ENCODE assay signal across 21 cellular contexts in the genomic region with DNA sequence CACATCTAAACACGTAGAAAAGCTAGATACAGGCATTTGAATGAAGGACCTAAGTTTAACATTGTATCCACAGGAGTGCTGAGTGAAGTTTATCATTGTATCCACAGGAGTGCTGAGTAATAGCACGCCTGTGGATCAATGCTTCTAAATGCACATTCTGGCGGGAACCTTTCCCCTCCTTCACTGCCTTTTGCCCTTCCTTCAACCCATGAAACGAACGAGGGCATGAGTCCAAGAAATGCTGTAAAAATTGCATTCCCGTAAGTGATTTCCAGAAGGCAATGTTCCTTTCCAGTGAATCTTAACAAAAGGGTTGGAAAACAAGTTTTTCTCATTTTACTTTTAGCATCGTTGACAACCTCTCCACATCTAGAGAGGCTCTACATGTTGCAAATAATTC.
A peak's percentile ranks its signal among the peaks of the same experiment; 100 is the strongest.
DNase-seq lines count a peak whose midpoint lies in the region; ATAC-seq and TF ChIP-seq lines count a peak whose summit lies in the region.
"Had no signal": no experiment of that assay in that cellular context is flagged by ENCODE, and none has a peak within 500 bp of the region (broad histone marks: within the 10 kb centered on the region; RNA-seq: fewer than 3 reads in every experiment).

No MANE protein-coding gene starts in this region.

- POLR2A ChIA-PET in CD8-positive, alpha-beta T cell (lab: Charles Lee): no interaction called here

- H3K27me3 Mint-ChIP-seq in CD8-positive, alpha-beta T cell (ENCODE audit: low read depth): no peaks in the 10 kb centered on the region

- H3K4me3 ChIP-seq in CD8-positive, alpha-beta T cell (ENCODE audit: low read depth, low read length): no peak overlapping the region
- H3K4me3 ChIP-seq in GM23248 (no peak overlapping the region), iPS-15b (ENCODE audit: low read depth, low read length) (no peak overlapping the region)
- H3K4me3 ChIP-seq: BLaER1 treated with 17β-estradiol and CSF1 and Interleukin-3, amounts not matched to agents 10 nM and 100 nM; K562 had no signal

- H3F3A ChIP-seq in GM23248 (ENCODE audit: insufficient read depth): no peaks in the 10 kb centered on the region

- H3K9me3 Mint-ChIP-seq in CD8-positive, alpha-beta T cell: no peaks in the 10 kb centered on the region

- peak overlapping the region; percentile 45 for H3K27ac Mint-ChIP-seq in CD8-positive, alpha-beta T cell

- no peaks in the 10 kb centered on the region for H3K9me2 ChIP-seq in GM23248 (ENCODE audit: insufficient read depth)

- no peak for TF ChIP-seq CTCF in CD8-positive, alpha-beta T cell (IDR thresholded peaks at IDR 0.05)

- H3K9ac ChIP-seq in GM23248: no peak overlapping the region
- H3K9ac ChIP-seq in iPS-15b (ENCODE audit: low read depth, low read length): peak overlapping the region; percentile 24
- H3K9ac ChIP-seq: BLaER1 treated with 17β-estradiol and CSF1 and Interleukin-3, amounts not matched to agents 10 nM and 100 nM had no signal

- CTCF ChIA-PET in CD8-positive, alpha-beta T cell (lab: Charles Lee): interaction anchor here (1.0 kb wide), 1 partner anchor 10 kb away, joined by 3 read pairs; no protein-coding TSS in a partner anchor

- DNase-seq in CD8-positive, alpha-beta T cell: no peak
- DNase-seq in GM23248 (peak; percentile 4), brain pericyte (ENCODE audit: low read depth, low spot score) (peak; percentile 21), COR-L47 (lab: John Stamatoyannopoulos, UW) (no peak), NCI-H345 treated with DMSO at 0.1 percent for 48 hours (lab: John Stamatoyannopoulos, UW; ENCODE audit: unreplicated experiment) (no peak)
- no peak for DNase-seq in activated naive CD4-positive, alpha-beta T cell treated with Interleukin-2 at 50 U/mL for 16 hours
- DNase-seq: DND-41, GDM1, GOT3, NCI-H1105, NCI-H226, NCI-H524 treated with DMSO at 0.1 percent for 48 hours, PC-3, RPMI8226, SHP77 treated with DMSO at 0.1 percent for 48 hours had no signal

- peaks cover 22% of the 10 kb centered on the region for H3K36me3 Mint-ChIP-seq in CD8-positive, alpha-beta T cell

- no peaks in the 10 kb centered on the region for H3K79me2 ChIP-seq in GM23248 (ENCODE audit: insufficient read depth)

- no peak overlapping the region for H2AFZ ChIP-seq in GM23248

- no peaks in the 10 kb centered on the region for H4K20me1 ChIP-seq in GM23248 (ENCODE audit: insufficient read depth)
- H4K20me1 ChIP-seq: BLaER1 treated with 17β-estradiol and CSF1 and Interleukin-3, amounts not matched to agents 10 nM and 100 nM had no signal

- no peak for ATAC-seq in CD8-positive, alpha-beta T cell
- ATAC-seq in HG03108 (IDR thresholded peaks at IDR 0.05; ENCODE audit: unreplicated experiment): no peak
- ATAC-seq: HCT116, K562, PC-3, SK-N-SH treated with all-trans-retinoic acid at 6 μM for 48 hours had no signal

- H3K27ac ChIP-seq in CD8-positive, alpha-beta T cell (ENCODE audit: low read depth, low read length): no peak overlapping the region
- no peak overlapping the region for H3K27ac ChIP-seq in GM23248
- H3K27ac ChIP-seq: BLaER1 treated with 17β-estradiol and CSF1 and Interleukin-3, amounts not matched to agents 10 nM and 100 nM had no signal

- H3K9me3 ChIP-seq in CD8-positive, alpha-beta T cell (ENCODE audit: low read length): no peaks in the 10 kb centered on the region
- H3K9me3 ChIP-seq in GM23248 (ENCODE audit: low read depth) (no peaks in the 10 kb centered on the region), iPS-15b (ENCODE audit: control insufficient read depth, insufficient read depth, low read length) (no peaks in the 10 kb centered on the region)
- H3K9me3 ChIP-seq: BLaER1 treated with 17β-estradiol and CSF1 and Interleukin-3, amounts not matched to agents 10 nM and 100 nM had no signal

- peaks cover 4% of the 10 kb centered on the region for H3K4me1 ChIP-seq in CD8-positive, alpha-beta T cell (ENCODE audit: insufficient read depth, low read length)
- H3K4me1 ChIP-seq in GM23248 (ENCODE audit: insufficient read depth) (peaks cover 6% of the 10 kb centered on the region; the same call in 1 of the 2 replicates), iPS-15b (ENCODE audit: control insufficient read depth, insufficient read depth, low read length) (peaks cover under 1% of the 10 kb centered on the region)
- H3K4me1 ChIP-seq: BLaER1 treated with 17β-estradiol and CSF1 and Interleukin-3, amounts not matched to agents 10 nM and 100 nM had no signal

- in situ Hi-C loops in GM23248 (cut with MboI): no loop called here

- peaks cover 6% of the 10 kb centered on the region for H3K4me1 Mint-ChIP-seq in CD8-positive, alpha-beta T cell (ENCODE audit: low read depth)

- H3K4me2 ChIP-seq in GM23248 (ENCODE audit: unreplicated experiment): no peak overlapping the region
- H3K4me2 ChIP-seq: BLaER1 treated with 17β-estradiol and CSF1 and Interleukin-3, amounts not matched to agents 10 nM and 100 nM had no signal

- H3K27me3 ChIP-seq in CD8-positive, alpha-beta T cell (ENCODE audit: insufficient read depth, low read length): no peaks in the 10 kb centered on the region
- H3K27me3 ChIP-seq in GM23248 (replicated peaks; ENCODE audit: insufficient read depth): no peaks in the 10 kb centered on the region
- H3K27me3 ChIP-seq in iPS-15b (ENCODE audit: control insufficient read depth, insufficient read depth, low read length): no peaks in the 10 kb centered on the region
- H3K27me3 ChIP-seq: BLaER1 treated with 17β-estradiol and CSF1 and Interleukin-3, amounts not matched to agents 10 nM and 100 nM had no signal

- 24 to 26% methylated on average over 7 of the region's 7 CpGs for WGBS in GM23248 (ENCODE audit: low coverage in 1 of 2, low lambda C conversion rate in 2 of 2, missing lambda C conversion rate in 2 of 2), 2 experiments

- H3K36me3 ChIP-seq in CD8-positive, alpha-beta T cell (ENCODE audit: insufficient read depth, low read length): peaks cover 14% of the 10 kb centered on the region
- H3K36me3 ChIP-seq in GM23248 (ENCODE audit: low read depth) (no peaks in the 10 kb centered on the region), iPS-15b (ENCODE audit: control insufficient read depth, insufficient read depth, low read length) (no peaks in the 10 kb centered on the region)

- intact Hi-C loops in CD8-positive, alpha-beta T cell (cut with DNase I, micrococcal nuclease): no loop called here

- no peak overlapping the region for H3K4me3 Mint-ChIP-seq in CD8-positive, alpha-beta T cell

Comparison
In these comparisons a context has a peak if more than half of its experiments do, and no peak if none do; other contexts are left out.
1. DNase-seq: peak in GM23248 (single experiment) and brain pericyte (single experiment); none in CD8-positive, alpha-beta T cell (0 of 7), COR-L47 (single experiment), NCI-H345 treated with DMSO at 0.1 percent for 48 hours (single experiment) and activated naive CD4-positive, alpha-beta T cell treated with Interleukin-2 at 50 U/mL for 16 hours (single experiment).